1 cellular context compared by ENCODE assay signal in the genomic region with DNA sequence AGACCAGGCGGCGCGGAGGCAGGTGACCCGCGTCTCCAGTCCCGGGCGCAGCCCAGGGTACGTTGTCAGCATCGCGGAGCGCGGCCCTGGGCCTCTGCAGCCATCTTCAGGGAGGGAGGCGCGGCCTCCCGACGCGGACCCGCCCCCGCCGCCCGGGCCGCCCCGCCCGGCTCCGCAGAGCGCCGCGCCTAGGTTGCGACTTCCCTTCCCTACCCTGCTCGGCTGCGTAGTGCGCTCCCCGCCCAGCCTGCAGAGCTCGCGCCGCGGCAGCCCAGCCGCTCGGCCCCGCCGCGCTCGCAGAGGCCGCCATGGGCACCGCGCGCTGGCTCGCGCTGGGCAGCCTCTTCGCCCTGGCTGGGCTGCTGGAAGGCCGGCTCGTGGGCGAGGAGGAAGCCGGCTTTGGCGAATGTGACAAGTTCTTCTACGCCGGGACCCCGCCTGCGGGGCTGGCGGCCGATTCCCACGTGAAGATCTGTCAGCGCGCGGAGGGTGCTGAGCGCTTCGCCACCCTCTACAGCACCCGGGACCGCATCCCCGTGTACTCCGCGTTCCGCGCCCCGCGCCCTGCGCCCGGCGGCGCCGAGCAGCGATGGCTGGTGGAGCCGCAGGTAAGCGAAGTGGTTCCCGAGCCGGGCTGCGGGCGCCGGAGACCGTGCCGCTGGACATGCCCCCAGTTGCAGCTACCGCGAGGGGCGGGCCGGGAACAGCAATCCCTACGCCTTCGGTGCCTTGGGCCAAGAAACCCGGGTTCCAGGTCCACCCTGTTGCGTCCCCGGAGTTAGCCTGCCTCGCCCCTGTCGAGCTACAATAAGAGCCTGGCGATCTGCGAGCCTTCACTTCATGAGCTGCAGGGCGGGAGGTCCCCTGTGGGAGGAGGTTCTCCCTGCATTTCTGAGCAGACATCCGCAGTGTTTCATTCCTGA.
TF ChIP-seq lines count a peak whose summit lies in the region.

A gene with protein sequence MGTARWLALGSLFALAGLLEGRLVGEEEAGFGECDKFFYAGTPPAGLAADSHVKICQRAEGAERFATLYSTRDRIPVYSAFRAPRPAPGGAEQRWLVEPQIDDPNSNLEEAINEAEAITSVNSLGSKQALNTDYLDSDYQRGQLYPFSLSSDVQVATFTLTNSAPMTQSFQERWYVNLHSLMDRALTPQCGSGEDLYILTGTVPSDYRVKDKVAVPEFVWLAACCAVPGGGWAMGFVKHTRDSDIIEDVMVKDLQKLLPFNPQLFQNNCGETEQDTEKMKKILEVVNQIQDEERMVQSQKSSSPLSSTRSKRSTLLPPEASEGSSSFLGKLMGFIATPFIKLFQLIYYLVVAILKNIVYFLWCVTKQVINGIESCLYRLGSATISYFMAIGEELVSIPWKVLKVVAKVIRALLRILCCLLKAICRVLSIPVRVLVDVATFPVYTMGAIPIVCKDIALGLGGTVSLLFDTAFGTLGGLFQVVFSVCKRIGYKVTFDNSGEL (plus strand): TSS at position 227 of the 923 bp plus-strand sequence. CDS start 82 bp downstream, at position 309.

TF ChIP-seq in K562, 482 proteins besides CTCF, POLR2A, EP300 and RAD21 (continued from another document and continues in another):
- TF ChIP-seq TAF7 (tag; IDR thresholded peaks at IDR 0.05): 0 out of 2 replicates have a peak, but pooled peaks have one; percentile 62
- TF ChIP-seq, protein P1, sequence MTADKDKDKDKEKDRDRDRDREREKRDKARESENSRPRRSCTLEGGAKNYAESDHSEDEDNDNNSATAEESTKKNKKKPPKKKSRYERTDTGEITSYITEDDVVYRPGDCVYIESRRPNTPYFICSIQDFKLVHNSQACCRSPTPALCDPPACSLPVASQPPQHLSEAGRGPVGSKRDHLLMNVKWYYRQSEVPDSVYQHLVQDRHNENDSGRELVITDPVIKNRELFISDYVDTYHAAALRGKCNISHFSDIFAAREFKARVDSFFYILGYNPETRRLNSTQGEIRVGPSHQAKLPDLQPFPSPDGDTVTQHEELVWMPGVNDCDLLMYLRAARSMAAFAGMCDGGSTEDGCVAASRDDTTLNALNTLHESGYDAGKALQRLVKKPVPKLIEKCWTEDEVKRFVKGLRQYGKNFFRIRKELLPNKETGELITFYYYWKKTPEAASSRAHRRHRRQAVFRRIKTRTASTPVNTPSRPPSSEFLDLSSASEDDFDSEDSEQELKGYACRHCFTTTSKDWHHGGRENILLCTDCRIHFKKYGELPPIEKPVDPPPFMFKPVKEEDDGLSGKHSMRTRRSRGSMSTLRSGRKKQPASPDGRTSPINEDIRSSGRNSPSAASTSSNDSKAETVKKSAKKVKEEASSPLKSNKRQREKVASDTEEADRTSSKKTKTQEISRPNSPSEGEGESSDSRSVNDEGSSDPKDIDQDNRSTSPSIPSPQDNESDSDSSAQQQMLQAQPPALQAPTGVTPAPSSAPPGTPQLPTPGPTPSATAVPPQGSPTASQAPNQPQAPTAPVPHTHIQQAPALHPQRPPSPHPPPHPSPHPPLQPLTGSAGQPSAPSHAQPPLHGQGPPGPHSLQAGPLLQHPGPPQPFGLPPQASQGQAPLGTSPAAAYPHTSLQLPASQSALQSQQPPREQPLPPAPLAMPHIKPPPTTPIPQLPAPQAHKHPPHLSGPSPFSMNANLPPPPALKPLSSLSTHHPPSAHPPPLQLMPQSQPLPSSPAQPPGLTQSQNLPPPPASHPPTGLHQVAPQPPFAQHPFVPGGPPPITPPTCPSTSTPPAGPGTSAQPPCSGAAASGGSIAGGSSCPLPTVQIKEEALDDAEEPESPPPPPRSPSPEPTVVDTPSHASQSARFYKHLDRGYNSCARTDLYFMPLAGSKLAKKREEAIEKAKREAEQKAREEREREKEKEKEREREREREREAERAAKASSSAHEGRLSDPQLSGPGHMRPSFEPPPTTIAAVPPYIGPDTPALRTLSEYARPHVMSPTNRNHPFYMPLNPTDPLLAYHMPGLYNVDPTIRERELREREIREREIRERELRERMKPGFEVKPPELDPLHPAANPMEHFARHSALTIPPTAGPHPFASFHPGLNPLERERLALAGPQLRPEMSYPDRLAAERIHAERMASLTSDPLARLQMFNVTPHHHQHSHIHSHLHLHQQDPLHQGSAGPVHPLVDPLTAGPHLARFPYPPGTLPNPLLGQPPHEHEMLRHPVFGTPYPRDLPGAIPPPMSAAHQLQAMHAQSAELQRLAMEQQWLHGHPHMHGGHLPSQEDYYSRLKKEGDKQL (CRISPR knock-in tag; IDR thresholded peaks at IDR 0.05; ENCODE audit: borderline replicate concordance): no peak
- TF ChIP-seq ZKSCAN3 (CRISPR knock-in tag; IDR thresholded peaks at IDR 0.05): no peak
- TF ChIP-seq ZNF146 (CRISPR knock-in tag; IDR thresholded peaks at IDR 0.05; ENCODE audit: unreplicated experiment): no peak
- TF ChIP-seq TAF1 (IDR thresholded peaks at IDR 0.05; ENCODE audit: control insufficient read depth, extremely low read depth, insufficient read depth, low read length, severe bottlenecking): peak; percentile 66
- TF ChIP-seq ZFX (CRISPR knock-in tag; IDR thresholded peaks at IDR 0.05): peak; percentile 90
- TF ChIP-seq JUN (IDR thresholded peaks at IDR 0.05; ENCODE audit: borderline replicate concordance, low read depth, low read length): no peak
- 0 out of 2 replicates have a peak, but pooled peaks have one; percentile 62 for TF ChIP-seq JUN (CRISPR knock-in tag; IDR thresholded peaks at IDR 0.05; ENCODE audit: borderline replicate concordance)
- TF ChIP-seq PHB (CRISPR knock-in tag; IDR thresholded peaks at IDR 0.05): no peak
- no peak for TF ChIP-seq FOXK2 (conservative IDR thresholded peaks at IDR 0.05 in 1 of 2, IDR thresholded peaks at IDR 0.05 in 1 of 2; ENCODE audit: low read depth in 2 of 2)
- TF ChIP-seq TAL1 (IDR thresholded peaks at IDR 0.05): no peak
- no peak for TF ChIP-seq SP2 (IDR thresholded peaks at IDR 0.05; ENCODE audit: extremely low read depth, low read depth, low read length, poor library complexity, severe bottlenecking)
- TF ChIP-seq, protein P2, sequence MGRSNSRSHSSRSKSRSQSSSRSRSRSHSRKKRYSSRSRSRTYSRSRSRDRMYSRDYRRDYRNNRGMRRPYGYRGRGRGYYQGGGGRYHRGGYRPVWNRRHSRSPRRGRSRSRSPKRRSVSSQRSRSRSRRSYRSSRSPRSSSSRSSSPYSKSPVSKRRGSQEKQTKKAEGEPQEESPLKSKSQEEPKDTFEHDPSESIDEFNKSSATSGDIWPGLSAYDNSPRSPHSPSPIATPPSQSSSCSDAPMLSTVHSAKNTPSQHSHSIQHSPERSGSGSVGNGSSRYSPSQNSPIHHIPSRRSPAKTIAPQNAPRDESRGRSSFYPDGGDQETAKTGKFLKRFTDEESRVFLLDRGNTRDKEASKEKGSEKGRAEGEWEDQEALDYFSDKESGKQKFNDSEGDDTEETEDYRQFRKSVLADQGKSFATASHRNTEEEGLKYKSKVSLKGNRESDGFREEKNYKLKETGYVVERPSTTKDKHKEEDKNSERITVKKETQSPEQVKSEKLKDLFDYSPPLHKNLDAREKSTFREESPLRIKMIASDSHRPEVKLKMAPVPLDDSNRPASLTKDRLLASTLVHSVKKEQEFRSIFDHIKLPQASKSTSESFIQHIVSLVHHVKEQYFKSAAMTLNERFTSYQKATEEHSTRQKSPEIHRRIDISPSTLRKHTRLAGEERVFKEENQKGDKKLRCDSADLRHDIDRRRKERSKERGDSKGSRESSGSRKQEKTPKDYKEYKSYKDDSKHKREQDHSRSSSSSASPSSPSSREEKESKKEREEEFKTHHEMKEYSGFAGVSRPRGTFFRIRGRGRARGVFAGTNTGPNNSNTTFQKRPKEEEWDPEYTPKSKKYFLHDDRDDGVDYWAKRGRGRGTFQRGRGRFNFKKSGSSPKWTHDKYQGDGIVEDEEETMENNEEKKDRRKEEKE (IDR thresholded peaks at IDR 0.05; ENCODE audit: borderline replicate concordance in 1 of 2, control insufficient read depth in 1 of 2, low read depth in 2 of 2, low read length in 1 of 2): no peak
- TF ChIP-seq, protein P3, sequence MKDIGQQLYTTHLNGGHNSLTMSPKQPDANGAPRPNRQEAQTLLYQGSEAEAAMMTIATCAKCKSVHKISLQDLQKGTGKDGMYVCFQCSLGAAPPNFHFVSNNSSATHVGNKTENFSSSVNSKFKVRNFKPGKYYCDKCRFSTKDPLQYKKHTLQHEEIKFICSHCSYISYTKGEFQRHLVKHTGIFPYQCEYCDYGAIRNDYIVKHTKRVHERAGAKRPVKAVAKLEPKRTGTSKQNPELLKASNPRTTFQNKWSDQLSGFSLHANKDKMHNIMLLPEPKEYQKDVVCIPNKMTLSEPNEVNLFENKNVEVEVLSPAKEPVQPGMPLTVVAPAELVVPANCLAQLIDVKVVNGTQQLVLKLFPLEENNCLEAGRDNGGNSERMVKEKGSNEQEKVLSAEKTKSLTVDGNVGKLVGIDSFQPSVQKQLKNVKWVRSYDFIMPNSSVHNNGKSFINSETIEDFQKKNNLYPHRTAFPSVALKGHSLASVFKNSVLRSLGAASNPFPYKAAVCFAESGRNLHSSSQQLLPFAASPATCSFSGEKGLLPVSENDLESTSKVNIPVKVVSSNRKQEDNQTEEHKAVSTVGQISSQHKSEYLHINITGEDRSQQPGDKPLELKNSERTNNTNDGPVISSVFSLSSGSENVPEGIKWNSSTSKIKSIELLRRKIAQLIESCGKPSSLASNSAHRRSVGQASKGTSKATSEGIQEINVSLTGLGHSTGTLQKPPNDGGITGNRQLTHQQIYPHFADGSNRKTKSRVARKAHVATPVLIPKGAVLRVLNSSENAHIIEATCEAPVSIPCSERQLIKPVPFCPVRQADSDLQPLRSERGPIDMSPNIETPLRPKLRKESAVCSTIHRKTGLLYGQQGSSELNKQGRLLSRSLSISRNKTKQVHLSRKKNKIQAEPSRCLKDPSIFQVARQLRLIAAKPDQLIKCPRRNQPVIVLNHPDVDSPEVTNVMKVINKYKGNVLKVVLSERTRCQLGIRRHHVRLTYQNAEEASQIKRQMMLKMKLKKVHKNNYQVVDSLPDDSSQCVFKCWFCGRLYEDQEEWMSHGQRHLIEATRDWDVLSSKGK (CRISPR knock-in tag; IDR thresholded peaks at IDR 0.05): no peak
- TF ChIP-seq ARID1B (IDR thresholded peaks at IDR 0.05): no peak
- 0 out of 2 replicates have a peak, but pooled peaks have one; percentile 63 for TF ChIP-seq ZBTB17 (CRISPR knock-in tag; IDR thresholded peaks at IDR 0.05)
- TF ChIP-seq XRCC4 (IDR thresholded peaks at IDR 0.05; ENCODE audit: extremely low read depth, insufficient read depth, insufficient read length): no peak
- no peak for TF ChIP-seq ZNF174 (CRISPR knock-in tag; IDR thresholded peaks at IDR 0.05)
- TF ChIP-seq WHSC1 (IDR thresholded peaks at IDR 0.05; ENCODE audit: low read length): no peak
- TF ChIP-seq, protein P4, sequence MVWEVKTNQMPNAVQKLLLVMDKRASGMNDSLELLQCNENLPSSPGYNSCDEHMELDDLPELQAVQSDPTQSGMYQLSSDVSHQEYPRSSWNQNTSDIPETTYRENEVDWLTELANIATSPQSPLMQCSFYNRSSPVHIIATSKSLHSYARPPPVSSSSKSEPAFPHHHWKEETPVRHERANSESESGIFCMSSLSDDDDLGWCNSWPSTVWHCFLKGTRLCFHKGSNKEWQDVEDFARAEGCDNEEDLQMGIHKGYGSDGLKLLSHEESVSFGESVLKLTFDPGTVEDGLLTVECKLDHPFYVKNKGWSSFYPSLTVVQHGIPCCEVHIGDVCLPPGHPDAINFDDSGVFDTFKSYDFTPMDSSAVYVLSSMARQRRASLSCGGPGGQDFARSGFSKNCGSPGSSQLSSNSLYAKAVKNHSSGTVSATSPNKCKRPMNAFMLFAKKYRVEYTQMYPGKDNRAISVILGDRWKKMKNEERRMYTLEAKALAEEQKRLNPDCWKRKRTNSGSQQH (CRISPR knock-in tag; IDR thresholded peaks at IDR 0.05): no peak
- no peak for TF ChIP-seq SMAD3 (CRISPR knock-in tag; conservative IDR thresholded peaks at IDR 0.05)
- TF ChIP-seq, protein P5, sequence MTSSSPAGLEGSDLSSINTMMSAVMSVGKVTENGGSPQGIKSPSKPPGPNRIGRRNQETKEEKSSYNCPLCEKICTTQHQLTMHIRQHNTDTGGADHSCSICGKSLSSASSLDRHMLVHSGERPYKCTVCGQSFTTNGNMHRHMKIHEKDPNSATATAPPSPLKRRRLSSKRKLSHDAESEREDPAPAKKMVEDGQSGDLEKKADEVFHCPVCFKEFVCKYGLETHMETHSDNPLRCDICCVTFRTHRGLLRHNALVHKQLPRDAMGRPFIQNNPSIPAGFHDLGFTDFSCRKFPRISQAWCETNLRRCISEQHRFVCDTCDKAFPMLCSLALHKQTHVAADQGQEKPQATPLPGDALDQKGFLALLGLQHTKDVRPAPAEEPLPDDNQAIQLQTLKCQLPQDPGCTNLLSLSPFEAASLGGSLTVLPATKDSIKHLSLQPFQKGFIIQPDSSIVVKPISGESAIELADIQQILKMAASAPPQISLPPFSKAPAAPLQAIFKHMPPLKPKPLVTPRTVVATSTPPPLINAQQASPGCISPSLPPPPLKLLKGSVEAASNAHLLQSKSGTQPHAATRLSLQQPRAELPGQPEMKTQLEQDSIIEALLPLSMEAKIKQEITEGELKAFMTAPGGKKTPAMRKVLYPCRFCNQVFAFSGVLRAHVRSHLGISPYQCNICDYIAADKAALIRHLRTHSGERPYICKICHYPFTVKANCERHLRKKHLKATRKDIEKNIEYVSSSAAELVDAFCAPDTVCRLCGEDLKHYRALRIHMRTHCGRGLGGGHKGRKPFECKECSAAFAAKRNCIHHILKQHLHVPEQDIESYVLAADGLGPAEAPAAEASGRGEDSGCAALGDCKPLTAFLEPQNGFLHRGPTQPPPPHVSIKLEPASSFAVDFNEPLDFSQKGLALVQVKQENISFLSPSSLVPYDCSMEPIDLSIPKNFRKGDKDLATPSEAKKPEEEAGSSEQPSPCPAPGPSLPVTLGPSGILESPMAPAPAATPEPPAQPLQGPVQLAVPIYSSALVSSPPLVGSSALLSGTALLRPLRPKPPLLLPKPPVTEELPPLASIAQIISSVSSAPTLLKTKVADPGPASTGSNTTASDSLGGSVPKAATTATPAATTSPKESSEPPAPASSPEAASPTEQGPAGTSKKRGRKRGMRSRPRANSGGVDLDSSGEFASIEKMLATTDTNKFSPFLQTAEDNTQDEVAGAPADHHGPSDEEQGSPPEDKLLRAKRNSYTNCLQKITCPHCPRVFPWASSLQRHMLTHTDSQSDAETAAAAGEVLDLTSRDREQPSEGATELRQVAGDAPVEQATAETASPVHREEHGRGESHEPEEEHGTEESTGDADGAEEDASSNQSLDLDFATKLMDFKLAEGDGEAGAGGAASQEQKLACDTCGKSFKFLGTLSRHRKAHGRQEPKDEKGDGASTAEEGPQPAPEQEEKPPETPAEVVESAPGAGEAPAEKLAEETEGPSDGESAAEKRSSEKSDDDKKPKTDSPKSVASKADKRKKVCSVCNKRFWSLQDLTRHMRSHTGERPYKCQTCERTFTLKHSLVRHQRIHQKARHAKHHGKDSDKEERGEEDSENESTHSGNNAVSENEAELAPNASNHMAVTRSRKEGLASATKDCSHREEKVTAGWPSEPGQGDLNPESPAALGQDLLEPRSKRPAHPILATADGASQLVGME (CRISPR knock-in tag; IDR thresholded peaks at IDR 0.05): 0 out of 2 replicates have a peak, but pooled peaks have one; percentile 47
- no peak for TF ChIP-seq SMAD1 (IDR thresholded peaks at IDR 0.05; ENCODE audit: low read depth, low read length, partially characterized antibody)
- no peak for TF ChIP-seq NFATC3 (IDR thresholded peaks at IDR 0.05)
- TF ChIP-seq RCOR1 (IDR thresholded peaks at IDR 0.05; ENCODE audit: borderline replicate concordance in 1 of 2, low read depth in 2 of 2, low read length in 2 of 2): peak in 1 of 2 experiments; percentile 19; a peak in 1 of 4 replicates
- TF ChIP-seq ZNF76 (CRISPR knock-in tag; IDR thresholded peaks at IDR 0.05; ENCODE audit: borderline replicate concordance): 0 out of 2 replicates have a peak, but pooled peaks have one; percentile 41
- peak; percentile 50; the same call in 1 of the 2 replicates for TF ChIP-seq POLR2AphosphoS5 (IDR thresholded peaks at IDR 0.05; ENCODE audit: control insufficient read depth, insufficient read depth, low read depth, low read length)
